Comparison of ENCODE assay signal across 23 cellular contexts in the genomic region with DNA sequence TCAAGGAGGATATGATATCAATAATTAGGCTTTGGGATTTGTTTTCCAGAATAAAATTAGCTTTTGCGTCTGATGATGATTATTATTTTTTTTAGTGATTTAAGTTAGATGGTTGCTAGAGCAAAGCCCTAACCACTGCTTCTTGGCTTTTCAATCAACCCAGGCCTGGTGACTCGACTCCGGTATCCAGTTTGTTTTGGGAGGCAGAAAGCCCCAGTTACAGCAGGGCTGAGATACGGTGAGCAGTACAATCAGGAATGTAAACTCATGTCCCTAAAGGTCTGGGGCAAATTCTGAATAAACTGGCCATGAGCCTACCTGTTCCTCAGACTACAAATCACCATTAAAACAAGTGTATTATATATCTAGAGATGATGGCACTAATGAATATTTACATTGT. TPM values are rescaled to one million over a fixed set of nuclear protein-coding genes. Genes with fewer than 3 reads are reported as not detected.
DNase-seq lines count a peak whose midpoint lies in the region; ATAC-seq and TF ChIP-seq lines count a peak whose summit lies in the region.
"Had no signal": no experiment of that assay in that cellular context is flagged by ENCODE, and none has a peak within 500 bp of the region (broad histone marks: within the 10 kb centered on the region; RNA-seq: fewer than 3 reads in every experiment).

No MANE protein-coding gene starts in this region.

- CTCF ChIA-PET in T-cell (lab: Charles Lee): interaction anchor here (0.7 to 1.4 kb wide), 4 partner anchors 8 to 502 kb away, joined by 3 to 5 read pairs (median 3); no protein-coding TSS in a partner anchor

- no peak for TF ChIP-seq EP300 in stomach (IDR thresholded peaks at IDR 0.05)

- no peak overlapping the region for H3K27ac ChIP-seq in stomach
- H3K27ac ChIP-seq: skin epidermis, thoracic aorta, WERI-Rb-1 had no signal

- H3K9me3 ChIP-seq in stomach: no peaks in the 10 kb centered on the region
- H3K9me3 ChIP-seq: thoracic aorta had no signal

- no peaks in the 10 kb centered on the region for H3K27me3 Mint-ChIP-seq in T-cell
- H3K27me3 Mint-ChIP-seq: activated CD4-positive, alpha-beta memory T cell treated with anti-CD3 and anti-CD28 coated beads for 36 hours; stimulated activated naive B cell treated with anti-CD40 and anti-IgM and Interleukin-4, amounts not matched to agents 10 μg/mL and 1 μg/mL and 100 μg/mL, for 72 hours had no signal

- TF ChIP-seq CTCF in stomach (IDR thresholded peaks at IDR 0.05): no peak

- peaks cover 49 to 72% (median 65%) of the 10 kb centered on the region in 3 donors for H3K4me1 Mint-ChIP-seq in T-cell
- H3K4me1 Mint-ChIP-seq: CD14-positive monocyte; stimulated activated naive B cell treated with anti-CD40 and anti-IgM and Interleukin-4, amounts not matched to agents 10 μg/mL and 1 μg/mL and 100 μg/mL, for 72 hours had no signal

- TF ChIP-seq POLR2A in stomach (IDR thresholded peaks at IDR 0.05): no peak

- POLR2A ChIA-PET in T-cell (lab: Charles Lee): interaction anchor here (0.6 to 1.1 kb wide), 5 partner anchors 22 to 646 kb away, joined by 3 to 6 read pairs (median 5); no protein-coding TSS in a partner anchor

- peak overlapping the region; percentile 63 to 92 for H3K27ac Mint-ChIP-seq in T-cell

- H3K36me3 Mint-ChIP-seq in T-cell: peaks cover 82% of the 10 kb centered on the region
- H3K36me3 Mint-ChIP-seq: stimulated activated naive B cell treated with anti-CD40 and anti-IgM and Interleukin-4, amounts not matched to agents 10 μg/mL and 1 μg/mL and 100 μg/mL, for 72 hours had no signal

- 62 to 88% (median 69%) methylated on average over 4 of the region's 4 CpGs for WGBS in stomach, 5 donors

- H3K4me1 ChIP-seq in stomach: no peaks in the 10 kb centered on the region

- intact Hi-C loops in stomach (cut with DNase I; ENCODE audit: low total_unique reads): no loop called here

- ATAC-seq in T-cell (replicated peaks in 1 of 4) (no peak), GM21515 (IDR thresholded peaks at IDR 0.05; ENCODE audit: unreplicated experiment) (no peak)
- ATAC-seq: left lobe of liver; stimulated activated naive B cell treated with anti-CD40 and anti-IgM and Interleukin-4, amounts not matched to agents 10 μg/mL and 1 μg/mL and 100 μg/mL, for 72 hours had no signal

- H3K4me3 Mint-ChIP-seq in T-cell: no peak overlapping the region
- H3K4me3 Mint-ChIP-seq: activated CD4-positive, alpha-beta memory T cell treated with anti-CD3 and anti-CD28 coated beads for 36 hours; CD14-positive monocyte; stimulated activated naive B cell treated with anti-CD40 and anti-IgM and Interleukin-4, amounts not matched to agents 10 μg/mL and 1 μg/mL and 100 μg/mL, for 72 hours had no signal

- H3K36me3 ChIP-seq in stomach: no peaks in the 10 kb centered on the region
- H3K36me3 ChIP-seq: thoracic aorta, WERI-Rb-1 had no signal

- no peak overlapping the region for H3K4me3 ChIP-seq in stomach
- H3K4me3 ChIP-seq: skin epidermis, thoracic aorta had no signal

- peak; percentile 46 for DNase-seq in AG08395 (ENCODE audit: low spot score)
- peak; percentile 49 for DNase-seq in AG08396 (ENCODE audit: low spot score)
- no peak for DNase-seq in T-cell
- peak; percentile 53 for DNase-seq in fibroblast of peridontal ligament (ENCODE audit: extremely low read depth)
- no peak for DNase-seq in cerebellar cortex (ENCODE audit: low spot score)
- no peak for DNase-seq in stomach
- no peak for DNase-seq in NCI-H2196 (lab: John Stamatoyannopoulos, UW; ENCODE audit: unreplicated experiment)
- DNase-seq: activated CD4-positive, alpha-beta memory T cell treated with anti-CD3 and anti-CD28 coated beads for 36 hours; activated CD8-positive, alpha-beta memory T cell treated with anti-CD3 and anti-CD28 coated beads, Interleukin-2, amount 50 U/mL, for 48 hours; EL; GOT3; NCI-H1048; NCI-H1694; NCI-H82; SIG-M5; stimulated activated naive B cell treated with anti-CD40 and anti-IgM and Interleukin-4, amounts not matched to agents 10 μg/mL and 1 μg/mL and 100 μg/mL, for 72 hours; T1000; WERI-Rb-1 had no signal

- no peaks in the 10 kb centered on the region for H3K9me3 Mint-ChIP-seq in T-cell
- H3K9me3 Mint-ChIP-seq: activated CD4-positive, alpha-beta memory T cell treated with anti-CD3 and anti-CD28 coated beads for 36 hours; stimulated activated naive B cell treated with anti-CD40 and anti-IgM and Interleukin-4, amounts not matched to agents 10 μg/mL and 1 μg/mL and 100 μg/mL, for 72 hours had no signal

- H3K27me3 ChIP-seq in stomach: no peaks in the 10 kb centered on the region

RNA-seq across cellular contexts. Expression of a gene that starts 24.4 kb away (rescaled TPM):
- total RNA-seq in T-cell (100 to 1,000 TPM; 362 to 497 (median 398) TPM), stomach (100 to 1,000 TPM in 2 of 5 donors, 10 to 100 TPM in 3; 19.0 to 162 (median 32.2) TPM)
- 10 to 100 TPM; 14.8 to 27.9 (median 19.1) TPM for polyA plus RNA-seq in stomach

Comparison
In these comparisons a context has a peak if more than half of its experiments do, and no peak if none do; other contexts are left out.
1. DNase-seq: peak in AG08395 (single experiment), AG08396 (single experiment) and fibroblast of peridontal ligament (single experiment); none in T-cell (0 of 34), cerebellar cortex (single experiment), stomach (single experiment) and NCI-H2196 (single experiment).